Comparison of ENCODE assay signal across 1 cellular context in genomic region chr14:70809238-70810214, GRCh38.
TF ChIP-seq lines count a peak whose summit lies in the region.

MAP3K9 (minus strand) TSS chr14:70809513; CDS start chr14:70809171, 342 bp downstream.

TF ChIP-seq in IMR-90, 13 proteins besides CTCF, POLR2A, EP300 and RAD21 (continued from another document):
- TF ChIP-seq, protein P1, sequence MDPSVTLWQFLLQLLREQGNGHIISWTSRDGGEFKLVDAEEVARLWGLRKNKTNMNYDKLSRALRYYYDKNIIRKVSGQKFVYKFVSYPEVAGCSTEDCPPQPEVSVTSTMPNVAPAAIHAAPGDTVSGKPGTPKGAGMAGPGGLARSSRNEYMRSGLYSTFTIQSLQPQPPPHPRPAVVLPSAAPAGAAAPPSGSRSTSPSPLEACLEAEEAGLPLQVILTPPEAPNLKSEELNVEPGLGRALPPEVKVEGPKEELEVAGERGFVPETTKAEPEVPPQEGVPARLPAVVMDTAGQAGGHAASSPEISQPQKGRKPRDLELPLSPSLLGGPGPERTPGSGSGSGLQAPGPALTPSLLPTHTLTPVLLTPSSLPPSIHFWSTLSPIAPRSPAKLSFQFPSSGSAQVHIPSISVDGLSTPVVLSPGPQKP (IDR thresholded peaks at IDR 0.05; ENCODE audit: borderline replicate concordance, low read depth, low read length) = no peak
- TF ChIP-seq RCOR1 (IDR thresholded peaks at IDR 0.05; ENCODE audit: insufficient replicate concordance, low read length) (no peak), MAZ (IDR thresholded peaks at IDR 0.05; ENCODE audit: borderline replicate concordance, low read depth, low read length) (no peak; the same call in 1 of the 2 replicates), BHLHE40 (IDR thresholded peaks at IDR 0.05; ENCODE audit: low read depth, low read length) (no peak), FOS (IDR thresholded peaks at IDR 0.05; ENCODE audit: low read depth, low read length) (no peak)
